In genomic region chr6:36820700-36821580, GRCh38 we compare ENCODE assay signal across 13 cellular contexts. TPM values are rescaled to one million over a fixed set of nuclear protein-coding genes. Genes with fewer than 3 reads are reported as not detected.
DNase-seq lines count a peak whose midpoint lies in the region; ATAC-seq, FAIRE-seq and TF ChIP-seq lines count a peak whose summit lies in the region.
"Had no signal": no experiment of that assay in that cellular context is flagged by ENCODE, and none has a peak within 500 bp of the region (broad histone marks: within the 10 kb centered on the region; RNA-seq: fewer than 3 reads in every experiment).

No MANE protein-coding gene starts in this region.

- peak; percentile 14; the same call in 1 of the 2 replicates for TF ChIP-seq EP300 in K562 (IDR thresholded peaks at IDR 0.05; ENCODE audit: low read length)

- TF ChIP-seq POLR2A in K562 (conservative IDR thresholded peaks at IDR 0.05) (no peak), spleen (IDR thresholded peaks at IDR 0.05) (no peak)

- dilution Hi-C loops in keratinocyte (cut with MboI; ENCODE audit: extremely low pct_ligation_motif_present, low sequenced_read_pairs) = no loop called here

- H3K4me1 ChIP-seq in K562 (replicated peaks in 1 of 2; ENCODE audit: control insufficient read depth in 2 of 2, insufficient read depth in 2 of 2, low read length in 2 of 2) = peaks cover 24 to 50% of the 10 kb centered on the region in 2 experiments
- H3K4me1 ChIP-seq in keratinocyte (ENCODE audit: control insufficient read depth, extremely low read depth, insufficient read depth, low read length) = peaks cover 8% of the 10 kb centered on the region
- peaks cover 0 to 20% (median 4%) of the 10 kb centered on the region in 6 donors for H3K4me1 ChIP-seq in spleen

- no peak overlapping the region for H3K4me3 ChIP-seq in BJ (ENCODE audit: low read depth, low read length)
- no peak overlapping the region for H3K4me3 ChIP-seq in K562
- H3K4me3 ChIP-seq in keratinocyte (ENCODE audit: control insufficient read depth in 2 of 3, extremely low read depth in 1 of 3, insufficient read depth in 2 of 3, low read depth in 1 of 3, low read length in 3 of 3) = no peak overlapping the region
- no peak overlapping the region for H3K4me3 ChIP-seq in spleen
- H3K4me3 ChIP-seq: cardiac muscle cell had no signal

- peak overlapping the region; percentile 3 to 51; a peak in 3 of 4 replicates for H3K9ac ChIP-seq in K562 (ENCODE audit: insufficient read depth in 1 of 2, low read depth in 2 of 2, low read length in 2 of 2)
- H3K9ac ChIP-seq in keratinocyte (ENCODE audit: control insufficient read depth, extremely low read depth, insufficient read depth, low read length) = no peak overlapping the region

- DNase-seq in BJ (ENCODE audit: low read depth) = peak; percentile 23
- DNase-seq in M059J (ENCODE audit: low read depth) = peak; percentile 87
- peak; percentile 83 to 87 (median 84) for DNase-seq in K562 (ENCODE audit: extremely low read depth in 1 of 4, low spot score in 3 of 4)
- DNase-seq in keratinocyte (ENCODE audit: low read depth, low spot score) = peak; percentile 17
- DNase-seq in spleen = no peak
- DNase-seq in mucosa of gallbladder (ENCODE audit: low spot score) = no peak
- DNase-seq: AML-193, hippocampal formation, NCI-H1436 treated with DMSO at 0.1 percent for 48 hours, SHP77 had no signal

- no TSS peak for BruUV-seq in K562 (replicated peaks; lab: Mats Ljungman, UMichigan)

- H4K20me1 ChIP-seq in K562 (replicated peaks; ENCODE audit: control insufficient read depth, insufficient read depth, low read length) (no peaks in the 10 kb centered on the region), keratinocyte (ENCODE audit: control insufficient read depth, extremely low read depth, insufficient read depth, low read length) (no peaks in the 10 kb centered on the region)

- peak; percentile 85 for ATAC-seq in K562
- ATAC-seq in HG03571 (IDR thresholded peaks at IDR 0.05; ENCODE audit: unreplicated experiment) = no peak
- ATAC-seq in GM21717 (IDR thresholded peaks at IDR 0.05; ENCODE audit: unreplicated experiment) = no peak

- in situ Hi-C loops in K562 (cut with MboI) = no loop called here

- H3K9me1 ChIP-seq in K562 (ENCODE audit: control insufficient read depth, insufficient read depth, low read length) (no peaks in the 10 kb centered on the region), keratinocyte (ENCODE audit: control insufficient read depth, extremely low read depth, insufficient read depth, low read length) (no peaks in the 10 kb centered on the region)

- TF ChIP-seq CTCF in BJ (IDR thresholded peaks at IDR 0.05; ENCODE audit: insufficient read depth, low read depth, low read length) = no peak
- 0 out of 6 replicates have a peak, but pooled peaks of 1 of the 3 experiments have one; percentile 11 for TF ChIP-seq CTCF in K562 (IDR thresholded peaks at IDR 0.05 in 2 of 3, conservative IDR thresholded peaks at IDR 0.05 in 1 of 3; ENCODE audit: insufficient read depth in 2 of 3, low read depth in 1 of 3, low read length in 3 of 3)
- no peak for TF ChIP-seq CTCF in keratinocyte (optimal IDR thresholded peaks at IDR 0.05 in 1 of 3, IDR thresholded peaks at IDR 0.05 in 1 of 3, conservative IDR thresholded peaks at IDR 0.05 in 1 of 3; ENCODE audit: extremely low read depth in 1 of 3, insufficient read depth in 2 of 3, low read length in 3 of 3)
- TF ChIP-seq CTCF in spleen (IDR thresholded peaks at IDR 0.05 in 8 of 11, conservative IDR thresholded peaks at IDR 0.05 in 3 of 11) = no peak

- intact Hi-C loops in K562 (cut with micrococcal nuclease) = no loop called here
- intact Hi-C loops in spleen (cut with DNase I; ENCODE audit: low total_unique reads) = no loop called here

- H3K27ac ChIP-seq in K562 (ENCODE audit: extremely low read depth, low read depth, low read length) (peak overlapping the region; percentile 80), keratinocyte (ENCODE audit: control insufficient read depth, insufficient read depth, low read length) (peak overlapping the region; percentile 20), spleen (no peak overlapping the region)
- H3K27ac ChIP-seq: cardiac muscle cell had no signal

- POLR2A ChIA-PET in BJ (lab: Charles Lee) = no interaction called here
- POLR2A ChIA-PET in K562 (lab: Yijun Ruan, JAX) = interaction anchor here (1.2 to 2.0 kb wide), 3 partner anchors 9 to 220 kb away, joined by 3 to 7 read pairs (median 6); no protein-coding TSS in a partner anchor

- peak; percentile 85 for FAIRE-seq in K562 (lab: Jason Lieb, UNC)
- no peak for FAIRE-seq in keratinocyte (lab: Jason Lieb, UNC)

- H3K9me3 ChIP-seq in K562 (replicated peaks; ENCODE audit: control insufficient read depth, insufficient read depth, low read depth, low read length) = no peaks in the 10 kb centered on the region
- H3K9me3 ChIP-seq in keratinocyte (ENCODE audit: control insufficient read depth, low read depth, low read length) = no peaks in the 10 kb centered on the region
- H3K9me3 ChIP-seq in spleen = no peaks in the 10 kb centered on the region

- TF ChIP-seq RAD21 in K562 (CRISPR knock-in tag; conservative IDR thresholded peaks at IDR 0.05 in 1 of 2, IDR thresholded peaks at IDR 0.05 in 1 of 2) = no peak

- H3K36me3 ChIP-seq in BJ (ENCODE audit: control insufficient read depth, insufficient read depth, low read length) (no peaks in the 10 kb centered on the region), K562 (ENCODE audit: control insufficient read depth, insufficient read depth, low read length) (no peaks in the 10 kb centered on the region), keratinocyte (ENCODE audit: control insufficient read depth in 2 of 2, extremely low read depth in 1 of 2, insufficient read depth in 2 of 2, low read length in 2 of 2) (no peaks in the 10 kb centered on the region), spleen (no peaks in the 10 kb centered on the region)
- H3K36me3 ChIP-seq: cardiac muscle cell had no signal

- CTCF ChIA-PET in BJ (lab: Yijun Ruan, JAX) (interaction anchor here (0.7 to 1.3 kb wide), 4 partner anchors 10 to 198 kb away, joined by 3 to 4 read pairs (median 4); no protein-coding TSS in a partner anchor), K562 (lab: Yijun Ruan, JAX; ENCODE audit: low intra/inter-chr PET ratio) (interaction anchor here (0.6 kb wide), 1 partner anchor 201 kb away, joined by 3 read pairs; no protein-coding TSS in a partner anchor)

- H3K4me2 ChIP-seq in K562 (ENCODE audit: insufficient read depth, low read length) (peak overlapping the region; percentile 40), keratinocyte (ENCODE audit: control insufficient read depth, extremely low read depth, insufficient read depth, low read depth, low read length) (peak overlapping the region; percentile 22)

- H3K79me2 ChIP-seq in K562 (ENCODE audit: control insufficient read depth, insufficient read depth, low read length) (no peaks in the 10 kb centered on the region), keratinocyte (ENCODE audit: control insufficient read depth, insufficient read depth, low read length) (no peaks in the 10 kb centered on the region)

- H3K27me3 ChIP-seq in BJ (ENCODE audit: control insufficient read depth, insufficient read depth, low read length) (no peaks in the 10 kb centered on the region; the same call in 1 of the 2 replicates), K562 (ENCODE audit: control insufficient read depth in 2 of 2, insufficient read depth in 2 of 2, low read length in 2 of 2) (no peaks in the 10 kb centered on the region; a peak in 1 of 5 replicates), keratinocyte (ENCODE audit: control insufficient read depth, extremely low read depth, insufficient read depth, low read length) (no peaks in the 10 kb centered on the region), spleen (replicated peaks in 1 of 7) (peaks cover 0 to under 1% (median 0%) of the 10 kb centered on the region in 7 donors)
- H3K27me3 ChIP-seq: cardiac muscle cell had no signal

- H2AFZ ChIP-seq in K562 (ENCODE audit: low read depth, low read length) (peak overlapping the region; percentile 93), keratinocyte (ENCODE audit: control insufficient read depth, low read length) (no peak overlapping the region)

- WGBS in K562 (ENCODE audit: insufficient coverage, low coverage, missing lambda C conversion rate) = 4% methylated on average over 12 of the region's 12 CpGs
- 72 to 85% (median 81%) methylated on average over 12 of the region's 12 CpGs for WGBS in spleen, 5 donors

RNA-seq across cellular contexts. Expression of gene CPNE5, which starts 18.3 kb away (rescaled TPM):
- polyA plus RNA-seq in BJ (2011; rRNA removed) (0.09 and 0.10 TPM in 2 replicates), K562 (2011; rRNA removed) (0.46 and 0.61 TPM in 2 replicates), K562 (2014; fragmentation: Illumina TruSeq; extraction: Trizol) (0.43 TPM in 1 of 2 replicates, not detected in the other), K562 (2014; fragmentation: Nextera tagmentation; extraction: Ambion mirVana) (1 to 10 TPM in 1 of 2 experiments, under 1 TPM in 1; 0.21 to 1.0 TPM), K562 (2014; rRNA removed) (0.69 TPM in 1 of 2 replicates, not detected in the other), keratinocyte (0.02 to 0.09 TPM (median 0.05 TPM) in 3 replicates), spleen (10 to 100 TPM in 2 of 3 donors, 1 to 10 TPM in 1; 9.5 to 15.6 (median 11.9) TPM)
- 1.2 TPM in 1 of 2 replicates, not detected in the other for polyA minus RNA-seq in BJ (2011; rRNA and poly(A)+ RNA removed)
- 0.02 TPM in 1 of 2 replicates, not detected in the other for total RNA-seq in M059J (2014; rRNA removed; shearing (Covaris generic))
- 1.5 and 2.5 TPM in 2 replicates for total RNA-seq in K562 (2011; cell fraction: chromatin; rRNA removed; ENCODE audit: low replicate concordance)
- 0.66 and 1.5 TPM in 2 replicates for total RNA-seq in K562 (2011; cell fraction: nucleolus; rRNA removed)
- total RNA-seq in K562 (2011; cell fraction: nucleoplasm; rRNA removed) = 1.2 and 1.6 TPM in 2 replicates
- total RNA-seq in K562 (2014; rRNA removed) (0.18 TPM in 1 of 2 replicates, not detected in the other), K562 (2014; rRNA removed; fragmentation: Illumina TruSeq; extraction: Trizol) (not detected in 2 replicates), K562 (2015; rRNA removed; fragmentation: Illumina TruSeq; extraction: Trizol) (0.14 TPM in 1 of 2 replicates, not detected in the other), K562 (2021) (0.47 and 0.49 TPM in 2 replicates), spleen (10 to 100 TPM; 18.1 to 33.4 (median 23.4) TPM), mucosa of gallbladder (1.3 TPM)
- polyA plus RNA-seq in K562 (2011; cell fraction: cytosol; rRNA removed) = 0.19 and 0.31 TPM in 2 replicates
- polyA plus RNA-seq in K562 (2011; cell fraction: nucleus; rRNA removed) = 1.2 and 1.9 TPM in 2 replicates
- polyA plus RNA-seq in K562 (2012) = 0.33 and 1.8 TPM in 2 replicates
- polyA minus RNA-seq in K562 (2011; rRNA and poly(A)+ RNA removed) = 0.67 TPM in 1 of 2 replicates, not detected in the other
- not detected in 2 replicates for polyA minus RNA-seq in K562 (2011; cell fraction: cytosol; rRNA and poly(A)+ RNA removed)
- polyA minus RNA-seq in K562 (2011; cell fraction: nucleus; rRNA and poly(A)+ RNA removed) = 0.78 and 0.81 TPM in 2 replicates
- not detected for polyA plus RNA-seq in keratinocyte (2011; ENCODE audit: low read depth)
- polyA plus RNA-seq in keratinocyte (2011; cell fraction: cytosol; rRNA removed) = 0.06 TPM in 1 of 2 replicates, not detected in the other
- not detected in 2 replicates for polyA plus RNA-seq in keratinocyte (2011; cell fraction: nucleus; rRNA removed)
- not detected in 2 replicates for polyA plus RNA-seq in keratinocyte (2012; ENCODE audit: low replicate concordance)
- polyA minus RNA-seq in keratinocyte = not detected in 3 replicates
- polyA minus RNA-seq in keratinocyte (2011; cell fraction: cytosol; rRNA and poly(A)+ RNA removed) = not detected
- not detected in 2 replicates for polyA minus RNA-seq in keratinocyte (2011; cell fraction: nucleus; rRNA and poly(A)+ RNA removed)

RNA-seq across cellular contexts. Expression of gene PPIL1, which starts 53.7 kb away (rescaled TPM):
- 23.4 and 34.8 TPM in 2 replicates for polyA plus RNA-seq in BJ (2011; rRNA removed)
- 13.8 and 20.7 TPM in 2 replicates for polyA minus RNA-seq in BJ (2011; rRNA and poly(A)+ RNA removed)
- 73.4 and 84.3 TPM in 2 replicates for total RNA-seq in M059J (2014; rRNA removed; shearing (Covaris generic))
- total RNA-seq in K562 (2011; cell fraction: chromatin; rRNA removed; ENCODE audit: low replicate concordance) = 16.9 and 22.0 TPM in 2 replicates
- total RNA-seq in K562 (2011; cell fraction: nucleolus; rRNA removed) = 16.6 and 19.2 TPM in 2 replicates
- total RNA-seq in K562 (2011; cell fraction: nucleoplasm; rRNA removed) = 25.1 and 30.4 TPM in 2 replicates
- 65.8 and 86.0 TPM in 2 replicates for total RNA-seq in K562 (2014; rRNA removed)
- 130 and 132 TPM in 2 replicates for total RNA-seq in K562 (2014; rRNA removed; fragmentation: Illumina TruSeq; extraction: Trizol)
- 107 and 119 TPM in 2 replicates for total RNA-seq in K562 (2015; rRNA removed; fragmentation: Illumina TruSeq; extraction: Trizol)
- 86.9 and 90.1 TPM in 2 replicates for total RNA-seq in K562 (2021)
- 113 and 137 TPM in 2 replicates for polyA plus RNA-seq in K562 (2011; rRNA removed)
- 95.1 and 112 TPM in 2 replicates for polyA plus RNA-seq in K562 (2011; cell fraction: cytosol; rRNA removed)
- 24.2 and 38.0 TPM in 2 replicates for polyA plus RNA-seq in K562 (2011; cell fraction: nucleus; rRNA removed)
- polyA plus RNA-seq in K562 (2012) = 81.7 and 93.9 TPM in 2 replicates
- polyA plus RNA-seq in K562 (2014; fragmentation: Illumina TruSeq; extraction: Trizol) = 116 and 156 TPM in 2 replicates
- polyA plus RNA-seq in K562 (2014; fragmentation: Nextera tagmentation; extraction: Ambion mirVana) = 100 to 1,000 TPM; 195 to 205 TPM
- 87.9 and 108 TPM in 2 replicates for polyA plus RNA-seq in K562 (2014; rRNA removed)
- polyA minus RNA-seq in K562 (2011; rRNA and poly(A)+ RNA removed) = 105 and 126 TPM in 2 replicates
- polyA minus RNA-seq in K562 (2011; cell fraction: cytosol; rRNA and poly(A)+ RNA removed) = 34.9 and 49.9 TPM in 2 replicates
- polyA minus RNA-seq in K562 (2011; cell fraction: nucleus; rRNA and poly(A)+ RNA removed) = 11.2 and 16.2 TPM in 2 replicates
- 36.7 to 45.5 TPM (median 42.5 TPM) in 3 replicates for polyA plus RNA-seq in keratinocyte
- 33.5 TPM for polyA plus RNA-seq in keratinocyte (2011; ENCODE audit: low read depth)
- polyA plus RNA-seq in keratinocyte (2011; cell fraction: cytosol; rRNA removed) = 32.4 and 63.7 TPM in 2 replicates
- polyA plus RNA-seq in keratinocyte (2011; cell fraction: nucleus; rRNA removed) = 14.8 and 15.8 TPM in 2 replicates
- 22.2 and 32.8 TPM in 2 replicates for polyA plus RNA-seq in keratinocyte (2012; ENCODE audit: low replicate concordance)
- polyA minus RNA-seq in keratinocyte = 21.5 to 54.4 TPM (median 40.1 TPM) in 3 replicates
- polyA minus RNA-seq in keratinocyte (2011; cell fraction: cytosol; rRNA and poly(A)+ RNA removed) = 28.4 TPM
- 9.1 and 12.2 TPM in 2 replicates for polyA minus RNA-seq in keratinocyte (2011; cell fraction: nucleus; rRNA and poly(A)+ RNA removed)
- 10 to 100 TPM in 6 of 7 donors, 1 to 10 TPM in 1; 8.7 to 16.4 (median 13.3) TPM for total RNA-seq in spleen
- 10 to 100 TPM; 10.2 to 26.4 (median 17.0) TPM for polyA plus RNA-seq in spleen
- 16.0 TPM for total RNA-seq in mucosa of gallbladder

Comparison
In these comparisons a context has a peak if more than half of its experiments do, and no peak if none do; other contexts are left out.
1. DNase-seq: peak in BJ (single experiment), M059J (single experiment), K562 (4 of 4) and keratinocyte (single experiment); none in spleen (single experiment) and mucosa of gallbladder (single experiment).
2. H3K27ac ChIP-seq: peak in K562 (single experiment) and keratinocyte (single experiment); none in spleen (0 of 8).